ENCODE assay signal across 1 cellular context in genomic region chr6:137206562-137206961, GRCh38.
TF ChIP-seq lines count a peak whose summit lies in the region.

No MANE protein-coding gene starts in this region.

TF ChIP-seq in endothelial cell of umbilical vein, 7 proteins besides CTCF, POLR2A, EP300 and RAD21 (continued from another document):
- TF ChIP-seq JUN (IDR thresholded peaks at IDR 0.05; ENCODE audit: borderline replicate concordance, insufficient read depth, insufficient read length, low read depth) (no peak), GATA2 (IDR thresholded peaks at IDR 0.05; ENCODE audit: insufficient read depth, insufficient read length, low read depth, low read length) (no peak), POLR2AphosphoS5 (IDR thresholded peaks at IDR 0.05; ENCODE audit: insufficient read depth, low read depth, low read length) (no peak), MYC (IDR thresholded peaks at IDR 0.05; ENCODE audit: low read depth, low read length) (no peak)
